37 cellular contexts compared by ENCODE assay signal in the genomic region with DNA sequence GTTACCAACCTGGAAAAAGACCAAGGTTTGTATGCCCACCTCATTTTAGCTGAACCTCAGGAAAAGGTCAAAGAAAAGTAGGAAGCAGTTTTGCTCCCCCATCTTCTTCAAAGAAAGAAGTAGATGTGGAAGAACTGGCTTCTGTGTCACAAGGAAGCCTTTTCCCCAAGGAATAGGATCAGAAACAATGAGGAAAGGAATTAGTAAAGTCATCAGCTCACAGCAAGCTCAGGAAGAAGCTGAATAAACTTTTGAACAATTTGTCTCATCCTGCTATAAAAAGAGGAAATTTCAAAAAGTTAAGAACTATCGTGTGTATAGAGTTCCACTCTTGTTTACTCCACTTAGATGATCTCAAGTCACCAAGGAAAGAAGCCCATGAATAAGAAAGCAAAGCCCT.
"Had no signal": no experiment of that assay in that cellular context is flagged by ENCODE, and none has a peak within 500 bp of the region (broad histone marks: within the 10 kb centered on the region; RNA-seq: fewer than 3 reads in every experiment).

No MANE protein-coding gene starts in this region.

- H3K4me1 ChIP-seq: adrenal gland, body of pancreas, breast epithelium had no signal

- H3K4me3 Mint-ChIP-seq: activated B cell treated with CpG ODN at 0.5 μM for 24 hours; activated CD4-positive, alpha-beta memory T cell treated with anti-CD3 and anti-CD28 coated beads for 36 hours; activated CD4-positive, alpha-beta T cell treated with anti-CD3 and anti-CD28 coated beads, Interleukin-2, amount 10 ng/mL, durations not matched to agents 24 days and 14 days; activated CD8-positive, alpha-beta T cell treated with anti-CD3 and anti-CD28 coated beads for 36 hours; activated naive CD4-positive, alpha-beta T cell treated with anti-CD3 and anti-CD28 coated beads for 36 hours; activated naive CD8-positive, alpha-beta T cell treated with anti-CD3 and anti-CD28 coated beads for 36 hours; activated T-cell treated with anti-CD3 and anti-CD28 coated beads, Interleukin-2, amount 50 U/mL, for 4 hours; activated T-cell treated with anti-CD3 and anti-CD28 coated beads, Interleukin-2, amount 50 U/mL, for 72 hours; activated T-helper 1 cell treated with anti-CD3 and anti-CD28 coated beads, Interleukin-12 subunit alpha, Interleukin-12 subunit beta, Interleukin-2, Interleukin-4 antibody, amounts not matched to agents 30 ng/mL and 10 ng/mL and 1 ng/mL, durations not matched to agents 14 hours and 24 hours and 36 hours; activated T-helper 17 cell treated with anti-CD3 and anti-CD28 coated beads, Interleukin-2, amount 50 U/mL, for 72 hours; T-helper 1 cell treated with Interleukin-12 subunit alpha and Interleukin-12 subunit beta and Interleukin-4 antibody, amounts not matched to agents 30 μg/mL and 1 μg/mL, for 36 hours; T-helper 2 cell treated with Interferon-gamma antibody and Interleukin-4, amounts not matched to agents 5 μg/mL and 100 μg/mL, for 36 hours had no signal

- H3K9me3 ChIP-seq: adrenal gland, body of pancreas, breast epithelium had no signal

- H3K36me3 ChIP-seq: adrenal gland, brain microvascular endothelial cell, breast epithelium had no signal

- FAIRE-seq: astrocyte, TTC549 had no signal

- H3K4me1 Mint-ChIP-seq: activated B cell treated with CpG ODN at 0.5 μM for 24 hours had no signal

- H3K27ac Mint-ChIP-seq: activated B cell treated with CpG ODN at 0.5 μM for 24 hours; activated CD4-positive, alpha-beta memory T cell treated with anti-CD3 and anti-CD28 coated beads for 36 hours; activated CD4-positive, alpha-beta T cell treated with anti-CD3 and anti-CD28 coated beads, Interleukin-2, amount 10 ng/mL, durations not matched to agents 24 days and 14 days; activated CD8-positive, alpha-beta T cell treated with anti-CD3 and anti-CD28 coated beads for 36 hours; activated naive CD4-positive, alpha-beta T cell treated with anti-CD3 and anti-CD28 coated beads for 36 hours; activated naive CD4-positive, alpha-beta T cell treated with anti-CD3 and anti-CD28 coated beads, Interleukin-2, amount 50 U/mL, for 72 hours; activated naive CD8-positive, alpha-beta T cell treated with anti-CD3 and anti-CD28 coated beads for 36 hours; activated T-cell treated with anti-CD3 and anti-CD28 coated beads, Interleukin-2, amount 50 U/mL, for 72 hours; activated T-helper 1 cell treated with anti-CD3 and anti-CD28 coated beads, Interleukin-12 subunit alpha, Interleukin-12 subunit beta, Interleukin-2, Interleukin-4 antibody, amounts not matched to agents 30 ng/mL and 10 ng/mL and 1 ng/mL, durations not matched to agents 14 hours and 24 hours and 36 hours; activated T-helper 17 cell treated with anti-CD3 and anti-CD28 coated beads, Interleukin-2, amount 50 U/mL, for 72 hours; T-helper 1 cell treated with Interleukin-12 subunit alpha and Interleukin-12 subunit beta and Interleukin-4 antibody, amounts not matched to agents 30 μg/mL and 1 μg/mL, for 36 hours; T-helper 2 cell treated with Interferon-gamma antibody and Interleukin-4, amounts not matched to agents 5 μg/mL and 100 μg/mL, for 36 hours had no signal

- H3K4me3 ChIP-seq: adrenal gland, body of pancreas, breast epithelium had no signal

- H3K27ac ChIP-seq: adrenal gland, body of pancreas, brain microvascular endothelial cell, breast epithelium, VCaP had no signal

- H3K27me3 ChIP-seq: adrenal gland, body of pancreas, brain microvascular endothelial cell, breast epithelium had no signal

- DNase-seq: activated B cell treated with CpG ODN at 0.5 μM for 24 hours; activated CD4-positive, alpha-beta memory T cell treated with anti-CD3 and anti-CD28 coated beads for 36 hours; activated CD4-positive, alpha-beta T cell treated with anti-CD3 and anti-CD28 coated beads for 4 hours; activated CD4-positive, alpha-beta T cell treated with anti-CD3 and anti-CD28 coated beads, Interleukin-2, amount 10 ng/mL, durations not matched to agents 24 days and 14 days; activated CD4-positive, alpha-beta T cell treated with anti-CD3 and anti-CD28 coated beads, Interleukin-2, amount 50 U/mL, for 1 hour; activated CD4-positive, alpha-beta T cell treated with anti-CD3 and anti-CD28 coated beads, Interleukin-2, amount 50 U/mL, for 4 hours; activated CD4-positive, CD25-positive, alpha-beta regulatory T cell treated with anti-CD3 and anti-CD28 coated beads, Interleukin-2, amount 50 U/mL, for 72 hours; activated CD8-positive, alpha-beta memory T cell treated with anti-CD3 and anti-CD28 coated beads, Interleukin-2, amount 50 U/mL, for 4 hours; activated CD8-positive, alpha-beta T cell treated with anti-CD3 and anti-CD28 coated beads for 36 hours; activated effector memory CD4-positive, alpha-beta T cell treated with anti-CD3 and anti-CD28 coated beads, Interleukin-2, amount 50 U/mL, for 16 hours; activated gamma-delta T cell treated with Interleukin-2 at 50 U/mL for 16 hours; activated naive CD4-positive, alpha-beta T cell; activated naive CD4-positive, alpha-beta T cell treated with anti-CD3 and anti-CD28 coated beads for 36 hours; activated naive CD4-positive, alpha-beta T cell treated with anti-CD3 and anti-CD28 coated beads, Interleukin-2, amount 50 U/mL, for 16 hours; activated naive CD8-positive, alpha-beta T cell treated with anti-CD3 and anti-CD28 coated beads for 36 hours; activated T-cell treated with anti-CD3 and anti-CD28 coated beads for 4 hours; activated T-cell treated with anti-CD3 and anti-CD28 coated beads, Interleukin-2, amount 50 U/mL, for 1 hour; activated T-cell treated with anti-CD3 and anti-CD28 coated beads, Interleukin-2, amount 50 U/mL, for 4 hours; activated T-cell treated with anti-CD3 and anti-CD28 coated beads, Interleukin-2, amount 50 U/mL, for 72 hours; adrenal gland; amniotic stem cell; aorta; body of pancreas; brain microvascular endothelial cell; central memory CD4-positive, alpha-beta T cell; T-helper 1 cell; T-helper 2 cell; T-helper 9 cell had no signal

- ATAC-seq: activated CD8-positive, alpha-beta T cell treated with anti-CD3 and anti-CD28 coated beads for 36 hours; activated naive CD4-positive, alpha-beta T cell treated with anti-CD3 and anti-CD28 coated beads, Interleukin-2, amount 50 U/mL, for 72 hours; activated T-cell treated with anti-CD3 and anti-CD28 coated beads, Interleukin-2, amount 50 U/mL, for 4 hours; activated T-cell treated with anti-CD3 and anti-CD28 coated beads, Interleukin-2, amount 50 U/mL, for 72 hours; activated T-helper 17 cell treated with anti-CD3 and anti-CD28 coated beads, Interleukin-2, amount 50 U/mL, for 72 hours; body of pancreas had no signal
